In genomic region chr1:2819429-2819828, GRCh38 we compare ENCODE assay signal across 16 cellular contexts. TPM values are rescaled to one million over a fixed set of nuclear protein-coding genes. Genes with fewer than 3 reads are reported as not detected.
DNase-seq lines count a peak whose midpoint lies in the region; ATAC-seq and TF ChIP-seq lines count a peak whose summit lies in the region.
"Had no signal": no experiment of that assay in that cellular context is flagged by ENCODE, and none has a peak within 500 bp of the region (broad histone marks: within the 10 kb centered on the region; RNA-seq: fewer than 3 reads in every experiment).

No MANE protein-coding gene starts in this region.

- POLR2A ChIA-PET in HEK293 (lab: Yijun Ruan, JAX): no interaction called here

- H3K27me3 ChIP-seq in right cardiac atrium (ENCODE audit: control insufficient read depth, insufficient read depth) (no peaks in the 10 kb centered on the region), osteoblast (ENCODE audit: insufficient read depth, low read length) (no peaks in the 10 kb centered on the region)

- 85% methylated on average over 5 of the region's 5 CpGs for WGBS in right cardiac atrium

- no peaks in the 10 kb centered on the region for H3K79me2 ChIP-seq in osteoblast (ENCODE audit: insufficient read depth, low read length)

- H3K36me3 ChIP-seq in HEK293 (ENCODE audit: control insufficient read depth in 2 of 2, insufficient read depth in 1 of 2, low read length in 2 of 2): no peaks in the 10 kb centered on the region
- no peaks in the 10 kb centered on the region for H3K36me3 ChIP-seq in osteoblast (ENCODE audit: insufficient read depth, low read length)
- H3K36me3 ChIP-seq: BLaER1 treated with 17β-estradiol and CSF1 and Interleukin-3, amounts not matched to agents 10 nM and 100 nM; HAP-1 had no signal

- TF ChIP-seq CTCF in HEK293 (tag by site-specific recombination; IDR thresholded peaks at IDR 0.05): no peak
- TF ChIP-seq CTCF in osteoblast (IDR thresholded peaks at IDR 0.05; ENCODE audit: extremely low read depth, low read depth, low read length): no peak

- H2AFZ ChIP-seq in osteoblast (ENCODE audit: low read length): no peak overlapping the region

- H3K4me3 ChIP-seq in HEK293 (ENCODE audit: low read depth, low read length): no peak overlapping the region
- H3K4me3 ChIP-seq in right cardiac atrium (ENCODE audit: low read length): no peak overlapping the region
- no peak overlapping the region for H3K4me3 ChIP-seq in osteoblast (ENCODE audit: insufficient read depth, low read length)
- H3K4me3 ChIP-seq: BLaER1 treated with 17β-estradiol and CSF1 and Interleukin-3, amounts not matched to agents 10 nM and 100 nM; HAP-1 had no signal

- CTCF ChIA-PET in HEK293 (lab: Yijun Ruan, JAX): no interaction called here

- H4K20me1 ChIP-seq in osteoblast (ENCODE audit: insufficient read depth, low read length): no peaks in the 10 kb centered on the region

- no peak overlapping the region for H3K4me2 ChIP-seq in osteoblast (ENCODE audit: insufficient read depth, low read length)
- H3K4me2 ChIP-seq: BLaER1 treated with 17β-estradiol and CSF1 and Interleukin-3, amounts not matched to agents 10 nM and 100 nM had no signal

- H3K4me1 ChIP-seq in HEK293 (ENCODE audit: control insufficient read depth, insufficient read depth, low read length) (no peaks in the 10 kb centered on the region), right cardiac atrium (ENCODE audit: control insufficient read depth, insufficient read depth, low read length) (no peaks in the 10 kb centered on the region), osteoblast (ENCODE audit: insufficient read depth, low read length) (no peaks in the 10 kb centered on the region)
- H3K4me1 ChIP-seq: HAP-1 had no signal

- no peak overlapping the region for H3K27ac ChIP-seq in HEK293 (ENCODE audit: extremely low read depth, low read depth, low read length)
- H3K27ac ChIP-seq in right cardiac atrium (ENCODE audit: low read length): no peak overlapping the region
- no peak overlapping the region for H3K27ac ChIP-seq in osteoblast (ENCODE audit: low read depth, low read length)
- H3K27ac ChIP-seq: BLaER1 treated with 17β-estradiol and CSF1 and Interleukin-3, amounts not matched to agents 10 nM and 100 nM had no signal

- ATAC-seq in Right ventricle myocardium inferior: no peak
- no peak for ATAC-seq in right cardiac atrium

- H3K9me3 ChIP-seq in HEK293 (ENCODE audit: control insufficient read depth, insufficient read depth, low read depth, low read length) (no peaks in the 10 kb centered on the region), right cardiac atrium (ENCODE audit: control insufficient read depth, low read length) (no peaks in the 10 kb centered on the region), osteoblast (ENCODE audit: low read depth, low read length) (no peaks in the 10 kb centered on the region)
- H3K9me3 ChIP-seq: BLaER1 treated with 17β-estradiol and CSF1 and Interleukin-3, amounts not matched to agents 10 nM and 100 nM; HAP-1 had no signal

- intact Hi-C loops in Right ventricle myocardium inferior (cut with DNase I): no loop called here
- intact Hi-C loops in cardiac septum (cut with DNase I): no loop called here
- intact Hi-C loops in right cardiac atrium (cut with DNase I): no loop called here

- DNase-seq in Right ventricle myocardium inferior (ENCODE audit: missing footprints) (peak; percentile 26), cardiac septum (ENCODE audit: low spot score) (no peak), right cardiac atrium (peak in 2 of 3 donors; percentile 2 to 7), osteoblast (ENCODE audit: insufficient read length, low spot score, missing footprints) (peak; percentile 66), NCI-H226 (no peak)
- no peak for DNase-seq in stimulated activated CD4-positive, alpha-beta T cell treated with anti-CD3 and anti-CD28 coated beads, Interleukin-12 subunit alpha, Interleukin-12 subunit beta, amount 100 ng/mL, for 4 hours
- no peak for DNase-seq in activated CD4-positive, alpha-beta T cell treated with anti-CD3 and anti-CD28 coated beads, Interleukin-2, amount 50 U/mL, for 1 hour
- DNase-seq: 8988T; ACHN; CD4-positive, CD25-positive, alpha-beta regulatory T cell; DMS53; GF-D8; HFFc6 had no signal

TF ChIP-seq in HEK293, 187 proteins besides CTCF, POLR2A, EP300 and RAD21:
- TF ChIP-seq, protein P1, sequence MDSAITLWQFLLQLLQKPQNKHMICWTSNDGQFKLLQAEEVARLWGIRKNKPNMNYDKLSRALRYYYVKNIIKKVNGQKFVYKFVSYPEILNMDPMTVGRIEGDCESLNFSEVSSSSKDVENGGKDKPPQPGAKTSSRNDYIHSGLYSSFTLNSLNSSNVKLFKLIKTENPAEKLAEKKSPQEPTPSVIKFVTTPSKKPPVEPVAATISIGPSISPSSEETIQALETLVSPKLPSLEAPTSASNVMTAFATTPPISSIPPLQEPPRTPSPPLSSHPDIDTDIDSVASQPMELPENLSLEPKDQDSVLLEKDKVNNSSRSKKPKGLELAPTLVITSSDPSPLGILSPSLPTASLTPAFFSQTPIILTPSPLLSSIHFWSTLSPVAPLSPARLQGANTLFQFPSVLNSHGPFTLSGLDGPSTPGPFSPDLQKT (IDR thresholded peaks at IDR 0.05; ENCODE audit: borderline replicate concordance, low read depth, low read length): no peak
- peak; percentile 60; the same call in 1 of the 2 replicates for TF ChIP-seq ZEB2 (tag by site-specific recombination; IDR thresholded peaks at IDR 0.05)
- TF ChIP-seq, protein P2, sequence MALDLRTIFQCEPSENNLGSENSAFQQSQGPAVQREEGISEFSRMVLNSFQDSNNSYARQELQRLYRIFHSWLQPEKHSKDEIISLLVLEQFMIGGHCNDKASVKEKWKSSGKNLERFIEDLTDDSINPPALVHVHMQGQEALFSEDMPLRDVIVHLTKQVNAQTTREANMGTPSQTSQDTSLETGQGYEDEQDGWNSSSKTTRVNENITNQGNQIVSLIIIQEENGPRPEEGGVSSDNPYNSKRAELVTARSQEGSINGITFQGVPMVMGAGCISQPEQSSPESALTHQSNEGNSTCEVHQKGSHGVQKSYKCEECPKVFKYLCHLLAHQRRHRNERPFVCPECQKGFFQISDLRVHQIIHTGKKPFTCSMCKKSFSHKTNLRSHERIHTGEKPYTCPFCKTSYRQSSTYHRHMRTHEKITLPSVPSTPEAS (tag by site-specific recombination; IDR thresholded peaks at IDR 0.05): peak; percentile 96
- TF ChIP-seq ZFHX2 (tag by site-specific recombination; conservative IDR thresholded peaks at IDR 0.05): 0 out of 2 replicates have a peak, but pooled peaks have one; percentile 23

RNA-seq across cellular contexts. Expression of gene TTC34, which starts 17.9 kb away (rescaled TPM):
- total RNA-seq in Right ventricle myocardium inferior (0.70 TPM), cardiac septum (0.35 TPM), right cardiac atrium (1 to 10 TPM in 2 of 4 donors, under 1 TPM in 2; 0.53 to 1.5 (median 0.94) TPM), osteoblast (0.29 and 0.36 TPM in 2 replicates)
- 0.27 TPM for polyA plus RNA-seq in right cardiac atrium

Comparison
In these comparisons a context has a peak if more than half of its experiments do, and no peak if none do; other contexts are left out.
1. DNase-seq: peak in Right ventricle myocardium inferior (single experiment), right cardiac atrium (2 of 3) and osteoblast (single experiment); none in cardiac septum (single experiment), stimulated activated CD4-positive, alpha-beta T cell treated with anti-CD3 and anti-CD28 coated beads, Interleukin-12 subunit alpha, Interleukin-12 subunit beta, amount 100 ng/mL, for 4 hours (single experiment), NCI-H226 (single experiment) and activated CD4-positive, alpha-beta T cell treated with anti-CD3 and anti-CD28 coated beads, Interleukin-2, amount 50 U/mL, for 1 hour (single experiment).